8 cellular contexts compared by ENCODE assay signal in the genomic region with DNA sequence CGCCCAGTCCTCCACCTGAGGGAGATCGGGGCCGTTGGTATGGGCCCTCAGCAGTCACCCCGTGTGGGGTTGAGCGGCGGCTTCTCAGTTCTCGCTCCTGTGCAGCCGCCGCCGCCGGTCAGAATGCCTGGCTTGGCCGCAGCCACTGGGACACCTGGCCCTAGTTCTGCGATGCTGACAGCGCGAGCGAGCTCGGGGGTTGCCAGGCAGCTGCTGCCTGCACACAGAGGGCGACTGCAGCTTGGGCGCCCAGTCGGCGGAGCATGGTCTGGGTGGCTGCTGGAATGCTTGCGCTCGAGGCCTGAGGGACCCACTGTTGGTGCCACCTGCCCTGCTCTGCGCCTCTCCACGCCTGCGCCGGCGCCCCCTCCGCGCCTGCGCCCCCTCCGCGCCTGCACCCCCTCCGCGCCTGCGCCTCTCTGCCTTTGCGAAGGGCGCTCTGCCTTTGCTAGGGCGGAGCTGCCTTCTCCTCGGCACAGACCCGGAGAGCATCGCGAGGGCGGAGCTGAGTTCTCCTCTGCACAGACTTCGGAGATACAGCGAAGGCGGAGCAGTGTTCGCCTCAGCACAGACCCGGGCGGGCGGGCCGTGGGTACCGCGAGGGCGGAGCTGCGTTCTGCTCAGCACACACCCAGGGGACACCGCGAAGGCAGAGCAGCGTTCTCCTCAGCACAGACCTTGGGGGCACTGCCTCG.
DNase-seq lines count a peak whose midpoint lies in the region; ATAC-seq and TF ChIP-seq lines count a peak whose summit lies in the region.
"Not testable (repeated sequence)": the region's sequence is repeated elsewhere in the genome, so short reads cannot be mapped to it uniquely, and the experiment has no call there.

No MANE protein-coding gene starts in this region.

- not testable (repeated sequence) for H3K4me1 Mint-ChIP-seq in activated T-cell treated with anti-CD3 and anti-CD28 coated beads, Interleukin-2, amount 50 U/mL, for 24 hours (ENCODE audit: low read depth)
- peaks cover 11% of the 10 kb centered on the region for H3K4me1 Mint-ChIP-seq in endothelial cell (ENCODE audit: unreplicated experiment)

- H3K79me2 ChIP-seq in ACC112 (ENCODE audit: control insufficient read depth, insufficient read depth, low read length, unreplicated experiment); OCI-LY1 (ENCODE audit: insufficient read depth, low read length): not testable (repeated sequence)

- not testable (repeated sequence) for H2AFZ ChIP-seq in ACC112 (ENCODE audit: low read length, unreplicated experiment); OCI-LY1 (ENCODE audit: low read length)

- H4K20me1 ChIP-seq in OCI-LY1 (ENCODE audit: insufficient read depth, low read length), result not testable (repeated sequence)

- peak overlapping the region; percentile 66 for H3K4me2 ChIP-seq in OCI-LY1 (ENCODE audit: low read length)

- not testable (repeated sequence) for H3K9me3 ChIP-seq in OCI-LY1 (ENCODE audit: low read length); lung (ENCODE audit: control insufficient read depth in 2 of 2, insufficient read depth in 1 of 2, low read length in 1 of 2)

- not testable (repeated sequence) for H3K9me3 Mint-ChIP-seq in activated T-cell treated with anti-CD3 and anti-CD28 coated beads, Interleukin-2, amount 50 U/mL, for 24 hours; endothelial cell (ENCODE audit: unreplicated experiment)

- not testable (repeated sequence) for TF ChIP-seq CTCF in OCI-LY1 (IDR thresholded peaks at IDR 0.05; ENCODE audit: low read length); endothelial cell (IDR thresholded peaks at IDR 0.05; ENCODE audit: unreplicated experiment); lung (IDR thresholded peaks at IDR 0.05; ENCODE audit: control extremely low read depth, extremely low read depth)

- not testable (repeated sequence) for H3K4me1 ChIP-seq in ACC112 (ENCODE audit: control insufficient read depth, insufficient read depth, low read length, unreplicated experiment); OCI-LY1 (ENCODE audit: insufficient read depth, low read length, severe bottlenecking); lung (ENCODE audit: control insufficient read depth in 2 of 2, insufficient read depth in 2 of 2, low read length in 2 of 2)

- DNase-seq in activated T-cell treated with anti-CD3 and anti-CD28 coated beads, Interleukin-2, amount 50 U/mL, for 24 hours, result peak; percentile 98
- DNase-seq in endothelial cell (ENCODE audit: low spot score), result peak; percentile 89
- peak; percentile 91 for DNase-seq in lung (ENCODE audit: low spot score)
- peak; percentile 89 to 95 for DNase-seq in stimulated activated CD4-positive, alpha-beta T cell treated with anti-CD3 and anti-CD28 coated beads, Interleukin-15, amount 100 ng/mL, for 48 hours (ENCODE audit: low read depth in 2 of 2)

- H3K9me2 ChIP-seq in OCI-LY1 (ENCODE audit: low read depth, low read length), result not testable (repeated sequence)

- H3K27ac ChIP-seq in ACC112 (ENCODE audit: low read depth, low read length), result not testable (repeated sequence)
- H3K27ac ChIP-seq in OCI-LY1 (ENCODE audit: low read depth, low read length, poor library complexity, severe bottlenecking) (peak overlapping the region; percentile 72), lung (ENCODE audit: low read depth in 1 of 2, low read length in 1 of 2) (peak overlapping the region in 1 of 2 donors; percentile 13)

- ATAC-seq in GM18873 (IDR thresholded peaks at IDR 0.05; ENCODE audit: low FRiP score, unreplicated experiment), result peak; percentile 100
- ATAC-seq in HG02884 (IDR thresholded peaks at IDR 0.05; ENCODE audit: unreplicated experiment), result peak; percentile 100
- ATAC-seq in lung (ENCODE audit: insufficient read depth, low FRiP score), result peak; percentile 99

- H3K4me3 ChIP-seq in ACC112 (ENCODE audit: low read depth, low read length) (peak overlapping the region; percentile 72), OCI-LY1 (ENCODE audit: low read depth, low read length, poor library complexity, severe bottlenecking) (peak overlapping the region; percentile 65), lung (peak overlapping the region; percentile 1)

- whole genome bisulfite sequencing in lung, 2 donors, result 1 to 2% methylated on average over 55 to 57 of the region's 60 CpGs

- H3F3A ChIP-seq in OCI-LY1 (ENCODE audit: insufficient read depth, low read length), result not testable (repeated sequence)

- H3K9ac ChIP-seq in OCI-LY1 (ENCODE audit: low read length), result peak overlapping the region; percentile 68; the same call in 1 of the 2 replicates

- peak overlapping the region; percentile 68 for H3K27ac Mint-ChIP-seq in activated T-cell treated with anti-CD3 and anti-CD28 coated beads, Interleukin-2, amount 50 U/mL, for 24 hours
- not testable (repeated sequence) for H3K27ac Mint-ChIP-seq in endothelial cell (ENCODE audit: unreplicated experiment)

- peaks cover 13% of the 10 kb centered on the region; the same call in 1 of the 2 replicates for H3K27me3 ChIP-seq in ACC112 (ENCODE audit: insufficient read depth, low read length)
- H3K27me3 ChIP-seq in OCI-LY1 (ENCODE audit: insufficient read depth, low read length); lung (ENCODE audit: control insufficient read depth, insufficient read depth): not testable (repeated sequence)

- H3K27me3 Mint-ChIP-seq in activated T-cell treated with anti-CD3 and anti-CD28 coated beads, Interleukin-2, amount 50 U/mL, for 24 hours, result peaks cover 19% of the 10 kb centered on the region
- peaks cover 11% of the 10 kb centered on the region for H3K27me3 Mint-ChIP-seq in endothelial cell (ENCODE audit: unreplicated experiment)

- H3K36me3 ChIP-seq in ACC112 (ENCODE audit: insufficient read depth, low read length); OCI-LY1 (ENCODE audit: insufficient read depth, low read length); lung (ENCODE audit: control insufficient read depth in 2 of 2, insufficient read depth in 2 of 2, low read length in 2 of 2): not testable (repeated sequence)

- peak overlapping the region; percentile 72 for H3K4me3 Mint-ChIP-seq in activated T-cell treated with anti-CD3 and anti-CD28 coated beads, Interleukin-2, amount 50 U/mL, for 24 hours
- peak overlapping the region; percentile 90 for H3K4me3 Mint-ChIP-seq in endothelial cell (ENCODE audit: unreplicated experiment)

- H3K36me3 Mint-ChIP-seq in activated T-cell treated with anti-CD3 and anti-CD28 coated beads, Interleukin-2, amount 50 U/mL, for 24 hours (ENCODE audit: low read depth); endothelial cell (ENCODE audit: low read depth, unreplicated experiment): not testable (repeated sequence)

Comparison
In these comparisons a context has a peak if more than half of its experiments do, and no peak if none do; other contexts are left out.
1. H3K4me3 ChIP-seq: peak in every context shown above with its lines; median percentile 72 in ACC112; 65 in OCI-LY1; 1 in lung.